15 cellular contexts compared by ENCODE assay signal in genomic region chr7:47944536-47945260, GRCh38. TPM values are rescaled to one million over a fixed set of nuclear protein-coding genes. Genes with fewer than 3 reads are reported as not detected.
A peak's percentile ranks its signal among the peaks of the same experiment; 100 is the strongest.
DNase-seq lines count a peak whose midpoint lies in the region; ATAC-seq and TF ChIP-seq lines count a peak whose summit lies in the region.
"Had no signal": no experiment of that assay in that cellular context is flagged by ENCODE, and none has a peak within 500 bp of the region (broad histone marks: within the 10 kb centered on the region; RNA-seq: fewer than 3 reads in every experiment).

No MANE protein-coding gene starts in this region.

- POLR2A ChIA-PET in GM10248 (lab: Yijun Ruan, JAX), result interaction anchor here (0.6 kb wide), 1 partner anchor 23 kb away, joined by 5 read pairs; no protein-coding TSS in a partner anchor

- no peak overlapping the region for H3K4me3 ChIP-seq in lung
- H3K4me3 ChIP-seq: neural progenitor cell, sigmoid colon, thyroid gland had no signal

- TF ChIP-seq CTCF in GM10248 (IDR thresholded peaks at IDR 0.05; ENCODE audit: control extremely low read depth, extremely low read depth, low read depth, missing control alignments), result peak; percentile 16
- TF ChIP-seq CTCF in lung (IDR thresholded peaks at IDR 0.05; ENCODE audit: control extremely low read depth, extremely low read depth), result no peak

- H3K4me1 ChIP-seq in lung (ENCODE audit: control insufficient read depth in 2 of 2, insufficient read depth in 2 of 2, low read length in 2 of 2), result peaks cover 12 to 14% of the 10 kb centered on the region in 2 donors
- H3K4me1 ChIP-seq: neural progenitor cell, sigmoid colon had no signal

- no peaks in the 10 kb centered on the region for H3K9me3 ChIP-seq in lung (ENCODE audit: control insufficient read depth in 2 of 2, insufficient read depth in 1 of 2, low read length in 1 of 2)
- H3K9me3 ChIP-seq: sigmoid colon, thyroid gland had no signal

- H3K27ac ChIP-seq in lung (ENCODE audit: low read depth in 1 of 2, low read length in 1 of 2) (peak overlapping the region; percentile 2 to 34), caudate nucleus (ENCODE audit: low read depth, low read length) (no peak overlapping the region)
- H3K27ac ChIP-seq: KMS-11, neural progenitor cell, thyroid gland had no signal

- CTCF ChIA-PET in GM10248 (lab: Yijun Ruan, JAX), result interaction anchor here (0.7 to 9.6 kb wide), 42 partner anchors 8 to 1920 kb away, joined by 3 to 187 read pairs (median 6); partner anchors contain the start of gene UPP1

- DNase-seq in GM10248 (ENCODE audit: extremely low spot score) (no peak), lung (ENCODE audit: low spot score) (no peak), activated gamma-delta T cell (lab: John Stamatoyannopoulos, UW) (no peak), caudate nucleus (lab: John Stamatoyannopoulos, UW) (no peak), midbrain (lab: John Stamatoyannopoulos, UW) (no peak)
- DNase-seq: cortex of kidney, NCI-H1436 treated with DMSO at 0.1 percent for 48 hours, NCI-H446 treated with DMSO at 0.1 percent for 48 hours had no signal

- peak; percentile 20 for ATAC-seq in GM18511 (IDR thresholded peaks at IDR 0.05; ENCODE audit: unreplicated experiment)
- peak; percentile 10 for ATAC-seq in HG03432 (IDR thresholded peaks at IDR 0.05; ENCODE audit: unreplicated experiment)
- no peak for ATAC-seq in lung (ENCODE audit: insufficient read depth, low FRiP score)
- no peak for ATAC-seq in HG03460 (IDR thresholded peaks at IDR 0.05; ENCODE audit: unreplicated experiment)

- no peaks in the 10 kb centered on the region for H3K36me3 ChIP-seq in lung (ENCODE audit: control insufficient read depth in 2 of 2, insufficient read depth in 2 of 2, low read length in 2 of 2)
- H3K36me3 ChIP-seq: neural progenitor cell, sigmoid colon, thyroid gland had no signal

- WGBS in lung, 2 donors, result 79 to 86% methylated on average over 12 of the region's 12 CpGs

- H3K27me3 ChIP-seq in lung (ENCODE audit: control insufficient read depth, insufficient read depth), result no peaks in the 10 kb centered on the region
- H3K27me3 ChIP-seq: neural progenitor cell, sigmoid colon, thyroid gland had no signal

RNA-seq across cellular contexts. Expression of gene PKD1L1, which starts 3.6 kb away (rescaled TPM):
- total RNA-seq in lung, result under 1 TPM; 0.26 to 0.80 TPM
- polyA plus RNA-seq in lung, result 1 to 10 TPM in 1 of 2 donors, under 1 TPM in 1; 0.30 to 1.1 TPM

RNA-seq across cellular contexts. Expression of gene HUS1, which starts 34.7 kb away (rescaled TPM):
- total RNA-seq in lung, result 10 to 100 TPM; 26.5 to 33.9 TPM
- polyA plus RNA-seq in lung, result 10 to 100 TPM; 10.3 to 12.1 TPM

Comparison
In these comparisons a context has a peak if more than half of its experiments do, and no peak if none do; other contexts are left out.
1. ATAC-seq: peak in GM18511 (single experiment) and HG03432 (single experiment); none in lung (single experiment) and HG03460 (single experiment).